1 cellular context compared by ENCODE assay signal in the genomic region with DNA sequence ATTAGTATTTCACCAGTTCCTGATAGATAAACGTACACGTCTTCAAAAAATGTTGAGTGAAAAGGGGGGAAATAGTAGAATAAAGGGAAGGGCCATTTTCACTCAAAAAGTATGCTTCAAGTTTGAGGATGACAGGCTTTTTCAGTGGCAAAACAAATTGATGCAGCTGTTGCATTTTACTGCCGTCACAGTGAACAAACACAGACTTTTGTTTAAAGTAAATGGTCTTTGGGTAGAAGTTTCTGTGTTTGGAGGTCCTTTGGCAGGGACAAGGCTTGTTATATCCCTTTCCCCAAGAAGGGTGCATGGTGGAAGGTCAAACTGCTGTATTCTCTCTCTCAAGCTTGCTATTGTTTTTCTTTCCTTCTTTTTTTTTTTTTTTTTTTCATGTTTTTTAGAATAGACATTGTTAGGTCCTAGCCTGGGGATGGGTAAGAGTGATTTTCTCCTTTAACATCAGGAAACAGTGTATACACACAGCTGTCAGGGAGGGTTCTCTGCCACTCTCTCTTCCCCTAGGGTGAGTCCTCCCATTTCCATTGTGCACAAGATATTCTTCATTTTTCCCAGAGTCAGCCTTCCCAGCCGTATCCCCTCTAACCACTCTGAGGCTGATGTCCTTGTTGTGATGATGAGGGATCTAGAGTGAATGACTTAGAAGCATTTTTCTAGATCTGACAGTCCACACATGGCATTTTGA.
TF ChIP-seq lines count a peak whose summit lies in the region.

No MANE protein-coding gene starts in this region.

TF ChIP-seq in K562, 482 proteins besides CTCF, POLR2A, EP300 and RAD21:
- TF ChIP-seq, protein P1, sequence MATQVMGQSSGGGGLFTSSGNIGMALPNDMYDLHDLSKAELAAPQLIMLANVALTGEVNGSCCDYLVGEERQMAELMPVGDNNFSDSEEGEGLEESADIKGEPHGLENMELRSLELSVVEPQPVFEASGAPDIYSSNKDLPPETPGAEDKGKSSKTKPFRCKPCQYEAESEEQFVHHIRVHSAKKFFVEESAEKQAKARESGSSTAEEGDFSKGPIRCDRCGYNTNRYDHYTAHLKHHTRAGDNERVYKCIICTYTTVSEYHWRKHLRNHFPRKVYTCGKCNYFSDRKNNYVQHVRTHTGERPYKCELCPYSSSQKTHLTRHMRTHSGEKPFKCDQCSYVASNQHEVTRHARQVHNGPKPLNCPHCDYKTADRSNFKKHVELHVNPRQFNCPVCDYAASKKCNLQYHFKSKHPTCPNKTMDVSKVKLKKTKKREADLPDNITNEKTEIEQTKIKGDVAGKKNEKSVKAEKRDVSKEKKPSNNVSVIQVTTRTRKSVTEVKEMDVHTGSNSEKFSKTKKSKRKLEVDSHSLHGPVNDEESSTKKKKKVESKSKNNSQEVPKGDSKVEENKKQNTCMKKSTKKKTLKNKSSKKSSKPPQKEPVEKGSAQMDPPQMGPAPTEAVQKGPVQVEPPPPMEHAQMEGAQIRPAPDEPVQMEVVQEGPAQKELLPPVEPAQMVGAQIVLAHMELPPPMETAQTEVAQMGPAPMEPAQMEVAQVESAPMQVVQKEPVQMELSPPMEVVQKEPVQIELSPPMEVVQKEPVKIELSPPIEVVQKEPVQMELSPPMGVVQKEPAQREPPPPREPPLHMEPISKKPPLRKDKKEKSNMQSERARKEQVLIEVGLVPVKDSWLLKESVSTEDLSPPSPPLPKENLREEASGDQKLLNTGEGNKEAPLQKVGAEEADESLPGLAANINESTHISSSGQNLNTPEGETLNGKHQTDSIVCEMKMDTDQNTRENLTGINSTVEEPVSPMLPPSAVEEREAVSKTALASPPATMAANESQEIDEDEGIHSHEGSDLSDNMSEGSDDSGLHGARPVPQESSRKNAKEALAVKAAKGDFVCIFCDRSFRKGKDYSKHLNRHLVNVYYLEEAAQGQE (CRISPR knock-in tag; IDR thresholded peaks at IDR 0.05; ENCODE audit: low read depth), result no peak
- TF ChIP-seq HDAC2 (IDR thresholded peaks at IDR 0.05) (no peak), TGIF2 (CRISPR knock-in tag; IDR thresholded peaks at IDR 0.05) (no peak), NR0B1 (IDR thresholded peaks at IDR 0.05; ENCODE audit: partially characterized antibody) (no peak), TRIM25 (IDR thresholded peaks at IDR 0.05; ENCODE audit: borderline replicate concordance) (no peak), ZNF3 (CRISPR knock-in tag; IDR thresholded peaks at IDR 0.05) (no peak), ETV5 (CRISPR knock-in tag; IDR thresholded peaks at IDR 0.05; ENCODE audit: low read depth) (no peak), C11orf30 (IDR thresholded peaks at IDR 0.05; ENCODE audit: low read depth) (no peak)
TF ChIP-seq in K562: peak in this region for 0.
